30 cellular contexts compared by ENCODE assay signal in the genomic region with DNA sequence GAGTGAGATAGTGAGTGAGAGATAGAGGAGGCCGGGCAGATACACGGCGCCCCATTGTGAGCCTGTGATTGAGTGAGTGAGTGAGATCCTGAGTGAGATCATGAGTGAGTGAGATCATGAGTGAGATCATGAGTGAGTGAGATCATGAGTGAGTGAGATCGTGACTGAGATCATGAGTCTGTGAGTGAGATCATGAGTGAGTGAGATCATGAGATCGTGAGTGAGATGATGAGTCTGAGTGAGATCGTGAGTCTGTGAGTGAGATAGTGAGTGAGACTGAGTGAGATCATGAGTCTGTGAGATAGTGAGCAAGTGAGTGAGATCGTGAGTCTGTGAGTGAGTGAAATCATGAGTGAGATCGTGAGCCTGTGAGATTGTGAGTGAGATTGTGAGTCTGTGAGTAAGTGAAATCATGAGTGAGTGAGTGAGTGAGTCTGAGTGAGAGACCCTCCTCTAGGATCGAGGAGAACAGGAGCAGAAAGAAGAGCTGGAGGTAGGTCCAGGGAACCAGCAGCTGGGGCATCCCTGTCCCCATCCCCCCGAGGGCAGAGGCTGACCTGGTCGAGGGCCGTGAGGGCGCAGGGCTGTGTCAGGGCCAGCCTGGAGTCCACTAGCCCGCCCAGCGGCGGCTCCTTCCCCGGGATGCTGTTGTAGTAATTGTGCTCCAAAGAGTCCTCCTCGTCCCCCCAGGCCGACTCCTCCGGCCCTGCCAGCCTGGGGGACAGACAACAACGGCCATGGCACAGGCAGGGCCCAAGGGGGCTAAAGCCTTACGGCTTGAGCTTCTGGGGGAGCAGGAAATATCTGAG. TPM values are rescaled to one million over a fixed set of nuclear protein-coding genes. Genes with fewer than 3 reads are reported as not detected.
"Had no signal": no experiment of that assay in that cellular context is flagged by ENCODE, and none has a peak within 500 bp of the region (broad histone marks: within the 10 kb centered on the region; RNA-seq: fewer than 3 reads in every experiment).

No MANE protein-coding gene starts in this region.

- H3K27ac ChIP-seq: body of pancreas, hepatocyte, neutrophil, pancreas, psoas muscle, right atrium auricular region, thyroid gland, upper lobe of right lung had no signal

- H3K4me3 Mint-ChIP-seq: activated CD4-positive, alpha-beta T cell treated with anti-CD3 and anti-CD28 coated beads, Interleukin-2, amount 10 ng/mL, durations not matched to agents 7 days and 5 days; activated CD8-positive, alpha-beta memory T cell treated with anti-CD3 and anti-CD28 coated beads, Interleukin-2, amount 10 ng/mL, durations not matched to agents 7 days and 5 days; activated CD8-positive, alpha-beta T cell treated with anti-CD3 and anti-CD28 coated beads for 36 hours; activated naive CD8-positive, alpha-beta T cell treated with anti-CD3 and anti-CD28 coated beads, Interleukin-2, amount 10 ng/mL, durations not matched to agents 7 days and 5 days; dendritic cell treated with granulocyte-macrophage colony-stimulating factor and Interleukin-4, amounts not matched to agents 40 ng/mL and 50 ng/mL, for 4 days; effector memory CD8-positive, alpha-beta T cell; immature natural killer cell; natural killer cell treated with Interleukin-12 subunit alpha and Interleukin-12 subunit beta and Interleukin-15 and Interleukin-18, amount 100 ng/mL, for 72 hours had no signal

- H3K27me3 Mint-ChIP-seq: activated CD4-positive, alpha-beta T cell treated with anti-CD3 and anti-CD28 coated beads, Interleukin-2, amount 10 ng/mL, durations not matched to agents 7 days and 5 days; activated CD8-positive, alpha-beta memory T cell treated with anti-CD3 and anti-CD28 coated beads, Interleukin-2, amount 10 ng/mL, durations not matched to agents 7 days and 5 days; activated naive CD8-positive, alpha-beta T cell treated with anti-CD3 and anti-CD28 coated beads, Interleukin-2, amount 10 ng/mL, durations not matched to agents 7 days and 5 days had no signal

- DNase-seq: activated CD4-positive, alpha-beta T cell treated with anti-CD3 and anti-CD28 coated beads, Interleukin-2, amount 10 ng/mL, durations not matched to agents 7 days and 5 days; activated CD8-positive, alpha-beta memory T cell treated with anti-CD3 and anti-CD28 coated beads, Interleukin-2, amount 10 ng/mL, durations not matched to agents 7 days and 5 days; activated CD8-positive, alpha-beta T cell treated with anti-CD3 and anti-CD28 coated beads for 36 hours; activated naive CD4-positive, alpha-beta T cell; activated naive CD8-positive, alpha-beta T cell treated with anti-CD3 and anti-CD28 coated beads, Interleukin-2, amount 10 ng/mL, durations not matched to agents 7 days and 5 days; activated T-cell treated with anti-CD3 and anti-CD28 coated beads for 4 hours; amniotic stem cell; body of pancreas; effector memory CD8-positive, alpha-beta T cell; glutamatergic neuron; immature natural killer cell; kidney glomerular epithelial cell; left ventricle myocardium superior; mammary epithelial cell; midbrain; stimulated activated CD4-positive, alpha-beta T cell treated with anti-CD3 and anti-CD28 coated beads, Interleukin-4, amount 100 ng/mL, for 24 hours; stimulated activated naive CD8-positive, alpha-beta T cell treated with anti-CD3 and anti-CD28 coated beads, Interleukin-15, Interleukin-2, amounts not matched to agents 100 U/mL and 50 U/mL, for 24 hours; thyroid gland; upper lobe of right lung had no signal

- H3K27me3 ChIP-seq: body of pancreas, hepatocyte, neutrophil, pancreas, right atrium auricular region, thyroid gland, upper lobe of right lung had no signal

- H3K36me3 Mint-ChIP-seq: activated CD8-positive, alpha-beta memory T cell treated with anti-CD3 and anti-CD28 coated beads, Interleukin-2, amount 10 ng/mL, durations not matched to agents 7 days and 5 days; activated naive CD8-positive, alpha-beta T cell treated with anti-CD3 and anti-CD28 coated beads, Interleukin-2, amount 10 ng/mL, durations not matched to agents 7 days and 5 days; immature natural killer cell had no signal

- H3K27ac Mint-ChIP-seq: activated CD4-positive, alpha-beta T cell treated with anti-CD3 and anti-CD28 coated beads, Interleukin-2, amount 10 ng/mL, durations not matched to agents 7 days and 5 days; activated CD8-positive, alpha-beta memory T cell treated with anti-CD3 and anti-CD28 coated beads, Interleukin-2, amount 10 ng/mL, durations not matched to agents 7 days and 5 days; activated CD8-positive, alpha-beta T cell treated with anti-CD3 and anti-CD28 coated beads for 36 hours; activated naive CD8-positive, alpha-beta T cell treated with anti-CD3 and anti-CD28 coated beads, Interleukin-2, amount 10 ng/mL, durations not matched to agents 7 days and 5 days; dendritic cell treated with granulocyte-macrophage colony-stimulating factor and Interleukin-4, amounts not matched to agents 40 ng/mL and 50 ng/mL, for 4 days; effector memory CD8-positive, alpha-beta T cell; immature natural killer cell; natural killer cell treated with Interleukin-12 subunit alpha and Interleukin-12 subunit beta and Interleukin-15 and Interleukin-18, amount 100 ng/mL, for 72 hours had no signal

- H3K4me1 Mint-ChIP-seq: activated CD4-positive, alpha-beta T cell treated with anti-CD3 and anti-CD28 coated beads, Interleukin-2, amount 10 ng/mL, durations not matched to agents 7 days and 5 days; activated CD8-positive, alpha-beta memory T cell treated with anti-CD3 and anti-CD28 coated beads, Interleukin-2, amount 10 ng/mL, durations not matched to agents 7 days and 5 days; activated naive CD8-positive, alpha-beta T cell treated with anti-CD3 and anti-CD28 coated beads, Interleukin-2, amount 10 ng/mL, durations not matched to agents 7 days and 5 days had no signal

- FAIRE-seq: endothelial cell of umbilical vein, frontal cortex, pancreas had no signal

- H3K4me3 ChIP-seq: body of pancreas, hepatocyte, pancreas, psoas muscle, right atrium auricular region, thyroid gland, upper lobe of right lung had no signal

- ATAC-seq: activated CD8-positive, alpha-beta memory T cell treated with anti-CD3 and anti-CD28 coated beads, Interleukin-2, amount 10 ng/mL, durations not matched to agents 7 days and 5 days; activated CD8-positive, alpha-beta T cell treated with anti-CD3 and anti-CD28 coated beads for 36 hours; body of pancreas; effector memory CD8-positive, alpha-beta T cell; esophagus mucosa; natural killer cell treated with Interleukin-12 subunit alpha and Interleukin-12 subunit beta and Interleukin-15 and Interleukin-18, amount 100 ng/mL, for 72 hours; pancreas; stimulated activated naive CD8-positive, alpha-beta T cell treated with anti-CD3 and anti-CD28 coated beads, Interleukin-15, Interleukin-2, amounts not matched to agents 100 U/mL and 50 U/mL, for 24 hours; upper lobe of right lung had no signal

RNA-seq across cellular contexts. Expression of gene C2CD4C, which starts 25.4 kb away (rescaled TPM):
- total RNA-seq: activated CD4-positive, alpha-beta T cell treated with anti-CD3 and anti-CD28 coated beads, Interleukin-2, amount 10 ng/mL, durations not matched to agents 7 days and 5 days; activated CD8-positive, alpha-beta memory T cell treated with anti-CD3 and anti-CD28 coated beads, Interleukin-2, amount 10 ng/mL, durations not matched to agents 7 days and 5 days; activated naive CD8-positive, alpha-beta T cell treated with anti-CD3 and anti-CD28 coated beads, Interleukin-2, amount 10 ng/mL, durations not matched to agents 7 days and 5 days; natural killer cell treated with Interleukin-12 subunit alpha and Interleukin-12 subunit beta and Interleukin-15 and Interleukin-18, amount 100 ng/mL, for 72 hours had no signal

RNA-seq across cellular contexts. Expression of gene SHC2, which starts 26.5 kb away (rescaled TPM):
- total RNA-seq: activated CD4-positive, alpha-beta T cell treated with anti-CD3 and anti-CD28 coated beads, Interleukin-2, amount 10 ng/mL, durations not matched to agents 7 days and 5 days; activated CD8-positive, alpha-beta memory T cell treated with anti-CD3 and anti-CD28 coated beads, Interleukin-2, amount 10 ng/mL, durations not matched to agents 7 days and 5 days; T-helper 2 cell treated with Interferon-gamma antibody and Interleukin-4, amounts not matched to agents 100 ng/mL and 5 ng/mL, for 36 hours had no signal
